ENCODE assay signal across 17 cellular contexts in genomic region chr3:186998937-186999368, GRCh38.
DNase-seq lines count a peak whose midpoint lies in the region; ATAC-seq, FAIRE-seq and TF ChIP-seq lines count a peak whose summit lies in the region.
"Had no signal": no experiment of that assay in that cellular context is flagged by ENCODE, and none has a peak within 500 bp of the region (broad histone marks: within the 10 kb centered on the region; RNA-seq: fewer than 3 reads in every experiment).

No MANE protein-coding gene starts in this region.

- H3K36me3 ChIP-seq in GM23338 (ENCODE audit: insufficient read depth) (no peaks in the 10 kb centered on the region), H1 (ENCODE audit: control insufficient read depth in 2 of 4, insufficient read depth in 4 of 4, low read length in 3 of 4) (peaks cover 0 to 15% (median 3%) of the 10 kb centered on the region in 4 experiments; a peak in 4 of 8 replicates), trophoblast cell (ENCODE audit: control insufficient read depth in 1 of 2, insufficient read depth in 2 of 2, low read length in 2 of 2) (no peaks in the 10 kb centered on the region), ascending aorta (no peaks in the 10 kb centered on the region)
- H3K36me3 ChIP-seq: gastroesophageal sphincter, left lung, transverse colon had no signal

- POLR2A ChIA-PET in H1 (lab: Charles Lee; ENCODE audit: partially characterized antibody) = interaction anchor here (0.7 to 1.9 kb wide), 12 partner anchors 9 to 83 kb away, joined by 3 to 10 read pairs (median 4); no protein-coding TSS in a partner anchor

- TF ChIP-seq CTCF in GM23338 (conservative IDR thresholded peaks at IDR 0.05; ENCODE audit: low read depth in 2 of 2) (no peak), H1 (IDR thresholded peaks at IDR 0.05; ENCODE audit: control extremely low read depth in 1 of 3, insufficient read depth in 1 of 3, low read depth in 1 of 3, low read length in 3 of 3) (no peak), ascending aorta (IDR thresholded peaks at IDR 0.05) (no peak)

- H3K18ac ChIP-seq in H1 (ENCODE audit: extremely low read depth, low read length) (no peak overlapping the region; the same call in 1 of the 2 replicates), trophoblast cell (ENCODE audit: low read length) (no peak overlapping the region)

- intact Hi-C loops in ascending aorta (cut with DNase I) = no loop called here

- H3F3A ChIP-seq in GM23338 (replicated peaks; ENCODE audit: low read depth) = peaks cover 8% of the 10 kb centered on the region; the same call in 1 of the 2 replicates

- H2BK12ac ChIP-seq in H1 (ENCODE audit: low read depth, low read length) (no peak overlapping the region), trophoblast cell (ENCODE audit: low read length) (no peak overlapping the region)

- H3K79me2 ChIP-seq in GM23338 (replicated peaks; ENCODE audit: insufficient read depth) = peaks cover 40% of the 10 kb centered on the region
- peaks cover 0 to 41% of the 10 kb centered on the region in 2 experiments; a peak in 3 of 4 replicates for H3K79me2 ChIP-seq in H1 (ENCODE audit: control insufficient read depth in 1 of 2, insufficient read depth in 2 of 2, low read length in 2 of 2)
- no peaks in the 10 kb centered on the region for H3K79me2 ChIP-seq in trophoblast cell (ENCODE audit: control insufficient read depth, insufficient read depth, low read length, poor library complexity)

- TF ChIP-seq RAD21 in H1 (IDR thresholded peaks at IDR 0.05 in 1 of 2, conservative IDR thresholded peaks at IDR 0.05 in 1 of 2; ENCODE audit: low read depth in 2 of 2, low read length in 2 of 2) = no peak

- H3K23ac ChIP-seq in H1 (ENCODE audit: insufficient read length) (no peak overlapping the region), trophoblast cell (ENCODE audit: low read length) (no peak overlapping the region)

- H3K79me1 ChIP-seq in H1 (ENCODE audit: low read depth, low read length) (peaks cover 10% of the 10 kb centered on the region), trophoblast cell (ENCODE audit: low read length) (no peaks in the 10 kb centered on the region)

- no peaks in the 10 kb centered on the region for H3K9me2 ChIP-seq in GM23338 (ENCODE audit: insufficient read depth)

- peaks cover 25% of the 10 kb centered on the region for H3K36me3 Mint-ChIP-seq in GM23338 (ENCODE audit: low read depth)

- WGBS in H1 (ENCODE audit: extremely low coverage in 1 of 2, insufficient coverage in 1 of 2, insufficient read length in 1 of 2, insufficient replicate concordance in 2 of 2, low coverage in 1 of 2, low lambda C conversion rate in 2 of 2, missing lambda C conversion rate in 1 of 2), 2 experiments = 5% methylated on average over 9 of the region's 9 CpGs; no CpG with 5 or more reads in 1 of the 2 experiments
- no CpG with 5 or more reads among the region's 9 CpGs for WGBS in trophoblast cell (ENCODE audit: extremely low coverage, insufficient coverage, insufficient read length)

- FAIRE-seq in H1 (lab: Jason Lieb, UNC) = peak; percentile 90

- peaks cover 58% of the 10 kb centered on the region for H3K4me1 Mint-ChIP-seq in GM23338

- H2AFZ ChIP-seq in GM23338 = no peak overlapping the region
- no peak overlapping the region for H2AFZ ChIP-seq in H1 (ENCODE audit: low read length)
- no peak overlapping the region for H2AFZ ChIP-seq in trophoblast cell (ENCODE audit: insufficient read depth, low read length, poor library complexity)

- H3K4me3 ChIP-seq in GM23338 (peak overlapping the region; percentile 20), H1 (ENCODE audit: extremely low read depth in 1 of 4, insufficient read depth in 2 of 4, low read depth in 3 of 4, low read length in 4 of 4) (peak overlapping the region in 1 of 4 experiments; percentile 36; a peak in 3 of 8 replicates), trophoblast cell (ENCODE audit: low read depth, low read length) (no peak overlapping the region), ascending aorta (no peak overlapping the region)
- H3K4me3 ChIP-seq: gastroesophageal sphincter, left lung, transverse colon had no signal

- H3K4me1 ChIP-seq in GM23338 (ENCODE audit: insufficient read depth) (peaks cover 28% of the 10 kb centered on the region), H1 (replicated peaks in 1 of 4; ENCODE audit: control insufficient read depth in 3 of 4, insufficient read depth in 4 of 4, low read length in 3 of 4) (peaks cover 0 to 17% (median 8%) of the 10 kb centered on the region in 4 experiments; a peak in 5 of 7 replicates), trophoblast cell (ENCODE audit: control insufficient read depth in 1 of 2, insufficient read depth in 2 of 2, low read length in 2 of 2) (peaks cover 9 to 11% of the 10 kb centered on the region in 2 experiments), ascending aorta (peaks cover 8 to 9% of the 10 kb centered on the region in 2 donors)
- H3K4me1 ChIP-seq: gastroesophageal sphincter had no signal

- peak in 1 of 2 experiments; percentile 66; a peak in 2 of 3 replicates for TF ChIP-seq POLR2A in H1 (IDR thresholded peaks at IDR 0.05; ENCODE audit: control extremely low read depth in 1 of 2, low read depth in 2 of 2, low read length in 2 of 2)

- H2BK20ac ChIP-seq in H1 (ENCODE audit: low read length) = no peak overlapping the region

- CTCF ChIA-PET in H1 (lab: Charles Lee; ENCODE audit: partially characterized antibody) = interaction anchor here (1.0 to 1.6 kb wide), 2 partner anchors 150 to 296 kb away, joined by 3 read pairs; no protein-coding TSS in a partner anchor

- H4K91ac ChIP-seq in H1 (replicated peaks; ENCODE audit: insufficient read length, low read length) (no peak overlapping the region), trophoblast cell (ENCODE audit: low read depth, low read length) (no peak overlapping the region)

- ATAC-seq in GM23338 (peak; percentile 94), HG03108 (IDR thresholded peaks at IDR 0.05; ENCODE audit: unreplicated experiment) (no peak), GM19467 (IDR thresholded peaks at IDR 0.05; ENCODE audit: unreplicated experiment) (no peak)
- ATAC-seq: gastroesophageal sphincter, left lung, Right ventricle myocardium inferior had no signal

- no peak overlapping the region for H3K14ac ChIP-seq in H1 (ENCODE audit: insufficient read length)
- no peak overlapping the region for H3K14ac ChIP-seq in trophoblast cell (ENCODE audit: low read length)

- H3K9ac ChIP-seq in H1 (replicated peaks in 1 of 4; ENCODE audit: extremely low read depth in 1 of 4, low read depth in 3 of 4, low read length in 3 of 4) = 0 out of 7 replicates have a peak overlapping the region, but pooled peaks of 1 of the 4 experiments have one; percentile 4
- no peak overlapping the region for H3K9ac ChIP-seq in trophoblast cell (ENCODE audit: low read length)

- DNase-seq in GM23338 (ENCODE audit: low spot score) (peak; percentile 96), NCI-H2029 treated with DMSO at 0.1 percent for 48 hours (lab: John Stamatoyannopoulos, UW) (peak; percentile 26), H1 (ENCODE audit: low read depth in 1 of 2, low spot score in 2 of 2) (peak; percentile 76 to 90), trophoblast cell (peak in 1 of 2 donors; percentile 30), NCI-H82 treated with DMSO at 0.1 percent for 48 hours (lab: John Stamatoyannopoulos, UW; ENCODE audit: unreplicated experiment) (no peak), ascending aorta (ENCODE audit: low spot score in 2 of 2) (no peak)
- DNase-seq: activated CD4-positive, alpha-beta memory T cell treated with anti-CD3 and anti-CD28 coated beads for 36 hours; cerebellar nuclear complex; KBM-7; left lung; NCI-H1436; NCI-H748 treated with DMSO at 0.1 percent for 48 hours; transverse colon had no signal

- H3K23me2 ChIP-seq in H1 (ENCODE audit: low read depth, low read length) = peaks cover 2% of the 10 kb centered on the region; the same call in 1 of the 2 replicates

- H4K8ac ChIP-seq in H1 (ENCODE audit: extremely low read depth, insufficient read depth, low read length) (no peak overlapping the region), trophoblast cell (ENCODE audit: low read depth, low read length) (no peak overlapping the region)

- H4K20me1 ChIP-seq in GM23338 (replicated peaks; ENCODE audit: insufficient read depth) (no peaks in the 10 kb centered on the region), H1 (replicated peaks in 1 of 2; ENCODE audit: control insufficient read depth in 1 of 2, insufficient read depth in 2 of 2, low read length in 2 of 2) (no peaks in the 10 kb centered on the region)

- H3K27ac ChIP-seq in GM23338 (ENCODE audit: low read depth) (peak overlapping the region; percentile 96), H1 (ENCODE audit: low read depth, low read length) (peak overlapping the region; percentile 6; the same call in 1 of the 2 replicates), trophoblast cell (ENCODE audit: low read depth, low read length) (no peak overlapping the region), ascending aorta (peak overlapping the region in 1 of 2 donors; percentile 70)
- H3K27ac ChIP-seq: gastroesophageal sphincter, left lung had no signal

- H2BK120ac ChIP-seq in H1 (replicated peaks; ENCODE audit: low read depth, low read length) (no peak overlapping the region), trophoblast cell (ENCODE audit: insufficient read depth, low read length, poor library complexity) (no peak overlapping the region)

- H4K12ac ChIP-seq in trophoblast cell (ENCODE audit: low read depth, low read length) = no peak overlapping the region

- H3K27me3 Mint-ChIP-seq in GM23338 (ENCODE audit: insufficient read depth, low read depth, poor library complexity) = peaks cover 4% of the 10 kb centered on the region
- H3K27me3 Mint-ChIP-seq: activated CD4-positive, alpha-beta memory T cell treated with anti-CD3 and anti-CD28 coated beads for 36 hours had no signal

- H3K27ac Mint-ChIP-seq in GM23338 = peak overlapping the region; percentile 97

- H3K4me3 Mint-ChIP-seq in GM23338 = peak overlapping the region; percentile 50
- H3K4me3 Mint-ChIP-seq: activated CD4-positive, alpha-beta memory T cell treated with anti-CD3 and anti-CD28 coated beads for 36 hours had no signal

- peak in 1 of 2 experiments; percentile 43; a peak in 1 of 3 replicates for TF ChIP-seq EP300 in H1 (IDR thresholded peaks at IDR 0.05; ENCODE audit: borderline replicate concordance in 1 of 2, low read depth in 2 of 2, low read length in 2 of 2)

- H3K9me3 ChIP-seq in H1 (ENCODE audit: insufficient read depth in 2 of 2, low read depth in 1 of 2, low read length in 1 of 2) = no peaks in the 10 kb centered on the region
- H3K9me3 ChIP-seq in trophoblast cell (ENCODE audit: insufficient read depth, low read depth, low read length) = no peaks in the 10 kb centered on the region
- H3K9me3 ChIP-seq in ascending aorta = no peaks in the 10 kb centered on the region
- H3K9me3 ChIP-seq: gastroesophageal sphincter, left lung, transverse colon had no signal

- H2BK15ac ChIP-seq in H1 (ENCODE audit: low read length) = no peak overlapping the region

- H3K4me2 ChIP-seq in GM23338 (peak overlapping the region; percentile 53), H1 (ENCODE audit: insufficient read depth in 1 of 2, low read depth in 2 of 2, low read length in 2 of 2) (peak overlapping the region; percentile 57 to 73), trophoblast cell (ENCODE audit: low read length) (peak overlapping the region; percentile 2)

- no peak overlapping the region for H3K56ac ChIP-seq in H1 (replicated peaks; ENCODE audit: insufficient read length, low read depth, low read length)

- H2AK5ac ChIP-seq in H1 (ENCODE audit: low read depth, low read length) (no peak overlapping the region), trophoblast cell (ENCODE audit: low read length) (no peak overlapping the region)

- H4K5ac ChIP-seq in H1 (ENCODE audit: insufficient read length, low read depth, low read length) = peak overlapping the region; percentile 89

- H3K4ac ChIP-seq in H1 (replicated peaks; ENCODE audit: insufficient read length, low read depth, low read length) (no peak overlapping the region), trophoblast cell (ENCODE audit: low read depth, low read length) (no peak overlapping the region)

- H2BK5ac ChIP-seq in H1 (ENCODE audit: low read depth, low read length) (peak overlapping the region; percentile 74; the same call in 1 of the 2 replicates), trophoblast cell (ENCODE audit: low read depth, low read length, poor library complexity) (no peak overlapping the region)

- H3K27me3 ChIP-seq in GM23338 (ENCODE audit: insufficient read depth) (no peaks in the 10 kb centered on the region), H1 (replicated peaks in 1 of 4; ENCODE audit: control insufficient read depth in 3 of 4, extremely low read depth in 1 of 4, insufficient read depth in 3 of 4, low read length in 3 of 4) (no peaks in the 10 kb centered on the region), trophoblast cell (ENCODE audit: insufficient read depth, low read length) (no peaks in the 10 kb centered on the region), ascending aorta (no peaks in the 10 kb centered on the region)
- H3K27me3 ChIP-seq: gastroesophageal sphincter, left lung, transverse colon had no signal

- H3K9me3 Mint-ChIP-seq in GM23338 = no peaks in the 10 kb centered on the region

Comparison
In these comparisons a context has a peak if more than half of its experiments do, and no peak if none do; other contexts are left out.
1. DNase-seq: peak in GM23338 (single experiment), NCI-H2029 treated with DMSO at 0.1 percent for 48 hours (single experiment) and H1 (2 of 2); none in NCI-H82 treated with DMSO at 0.1 percent for 48 hours (single experiment) and ascending aorta (0 of 2).
2. H3K4me2 ChIP-seq: peak in every context shown above with its lines; median percentile 65 in H1; 53 in GM23338; 2 in trophoblast cell.